Comparison of ENCODE assay signal across 18 cellular contexts in genomic region chr3:13309004-13309403, GRCh38.
A peak's percentile ranks its signal among the peaks of the same experiment; 100 is the strongest.
DNase-seq lines count a peak whose midpoint lies in the region; ATAC-seq and TF ChIP-seq lines count a peak whose summit lies in the region.
"Had no signal": no experiment of that assay in that cellular context is flagged by ENCODE, and none has a peak within 500 bp of the region (broad histone marks: within the 10 kb centered on the region; RNA-seq: fewer than 3 reads in every experiment).

No MANE protein-coding gene starts in this region.

- H3K9me3 Mint-ChIP-seq in T-cell: no peaks in the 10 kb centered on the region
- H3K9me3 Mint-ChIP-seq in stimulated activated naive CD8-positive, alpha-beta T cell treated with anti-CD3 and anti-CD28 coated beads, Interleukin-15, amount 100 ng/mL, for 72 hours: no peaks in the 10 kb centered on the region
- H3K9me3 Mint-ChIP-seq: CD4-positive, CD25-positive, alpha-beta regulatory T cell; IgD-negative memory B cell had no signal

- 66 to 80% (median 75%) methylated on average over 3 of the region's 3 CpGs for WGBS in spleen, 5 donors

- no peak overlapping the region for H3K4me3 Mint-ChIP-seq in T-cell
- no peak overlapping the region for H3K4me3 Mint-ChIP-seq in stimulated activated naive CD8-positive, alpha-beta T cell treated with anti-CD3 and anti-CD28 coated beads, Interleukin-15, amount 100 ng/mL, for 72 hours
- H3K4me3 Mint-ChIP-seq: CD4-positive, CD25-positive, alpha-beta regulatory T cell; IgD-negative memory B cell had no signal

- TF ChIP-seq POLR2A in spleen (IDR thresholded peaks at IDR 0.05): no peak

- no peaks in the 10 kb centered on the region for H3K36me3 Mint-ChIP-seq in T-cell

- intact Hi-C loops in Right ventricle myocardium superior (cut with DNase I) (no loop called here), left cardiac atrium (cut with DNase I) (no loop called here), spleen (cut with DNase I; ENCODE audit: low total_unique reads) (no loop called here)

- POLR2A ChIA-PET in T-cell (lab: Charles Lee): no interaction called here

- H3K27me3 ChIP-seq in spleen (replicated peaks in 1 of 7): no peaks in the 10 kb centered on the region
- H3K27me3 ChIP-seq: BLaER1 had no signal

- H3K4me3 ChIP-seq in spleen: no peak overlapping the region
- H3K4me3 ChIP-seq: BLaER1 had no signal

- CTCF ChIA-PET in T-cell (lab: Charles Lee): no interaction called here

- H3K9me3 ChIP-seq in spleen: no peaks in the 10 kb centered on the region
- H3K9me3 ChIP-seq: BLaER1 had no signal

- H3K27ac Mint-ChIP-seq in T-cell: peak overlapping the region; percentile 11 to 75
- no peak overlapping the region for H3K27ac Mint-ChIP-seq in stimulated activated naive CD8-positive, alpha-beta T cell treated with anti-CD3 and anti-CD28 coated beads, Interleukin-15, amount 100 ng/mL, for 72 hours

- no peak overlapping the region for H3K27ac ChIP-seq in spleen
- H3K27ac ChIP-seq: BLaER1, KMS-11 had no signal

- peaks cover 0 to 23% (median 6%) of the 10 kb centered on the region in 6 donors for H3K36me3 ChIP-seq in spleen

- ATAC-seq in Right ventricle myocardium superior (ENCODE audit: poor library complexity) (no peak), left cardiac atrium (no peak), T-cell (replicated peaks in 1 of 4) (no peak), left lobe of liver (peak; percentile 90), HG02970 (IDR thresholded peaks at IDR 0.05; ENCODE audit: low FRiP score, unreplicated experiment) (no peak), HG03097 (IDR thresholded peaks at IDR 0.05; ENCODE audit: low FRiP score, unreplicated experiment) (no peak)
- no peak for ATAC-seq in stimulated activated naive CD8-positive, alpha-beta T cell treated with anti-CD3 and anti-CD28 coated beads, Interleukin-15, amount 100 ng/mL, for 72 hours

- no peaks in the 10 kb centered on the region for H3K27me3 Mint-ChIP-seq in T-cell
- H3K27me3 Mint-ChIP-seq in stimulated activated naive CD8-positive, alpha-beta T cell treated with anti-CD3 and anti-CD28 coated beads, Interleukin-15, amount 100 ng/mL, for 72 hours: no peaks in the 10 kb centered on the region
- H3K27me3 Mint-ChIP-seq: CD4-positive, CD25-positive, alpha-beta regulatory T cell; IgD-negative memory B cell had no signal

- TF ChIP-seq CTCF in spleen (IDR thresholded peaks at IDR 0.05 in 8 of 11, conservative IDR thresholded peaks at IDR 0.05 in 3 of 11): no peak

- no peaks in the 10 kb centered on the region for H3K4me1 ChIP-seq in spleen

- H3K4me1 Mint-ChIP-seq in T-cell: peaks cover 3 to 11% (median 6%) of the 10 kb centered on the region in 3 donors
- H3K4me1 Mint-ChIP-seq in stimulated activated naive CD8-positive, alpha-beta T cell treated with anti-CD3 and anti-CD28 coated beads, Interleukin-15, amount 100 ng/mL, for 72 hours: peaks cover 6% of the 10 kb centered on the region

- DNase-seq in Right ventricle myocardium superior (peak; percentile 23), left cardiac atrium (no peak), T-cell (no peak), left lobe of liver (ENCODE audit: low spot score) (peak; percentile 65), spleen (peak; percentile 49)
- no peak for DNase-seq in stimulated activated naive CD8-positive, alpha-beta T cell treated with anti-CD3 and anti-CD28 coated beads, Interleukin-15, amount 100 ng/mL, for 72 hours
- DNase-seq: COR-L47; HCEC 1CT; MM.1S; NCI-H524 treated with DMSO at 0.1 percent for 48 hours; NCI-H774; NK-92 treated with Interleukin-12 subunit alpha and Interleukin-12 subunit beta, amount 100 ng/mL, for 24 hours had no signal

Comparison
In these comparisons a context has a peak if more than half of its experiments do, and no peak if none do; other contexts are left out.
1. DNase-seq: peak in Right ventricle myocardium superior (single experiment), left lobe of liver (single experiment) and spleen (single experiment); none in left cardiac atrium (single experiment), T-cell (0 of 34) and stimulated activated naive CD8-positive, alpha-beta T cell treated with anti-CD3 and anti-CD28 coated beads, Interleukin-15, amount 100 ng/mL, for 72 hours (0 of 2).
2. H3K27ac Mint-ChIP-seq: peak in T-cell (2 of 2); none in stimulated activated naive CD8-positive, alpha-beta T cell treated with anti-CD3 and anti-CD28 coated beads, Interleukin-15, amount 100 ng/mL, for 72 hours (0 of 2).